ENCODE assay signal across 15 cellular contexts in genomic region chr13:98785968-98786367, GRCh38. TPM values are rescaled to one million over a fixed set of nuclear protein-coding genes. Genes with fewer than 3 reads are reported as not detected.
DNase-seq lines count a peak whose midpoint lies in the region; ATAC-seq and TF ChIP-seq lines count a peak whose summit lies in the region.
"Had no signal": no experiment of that assay in that cellular context is flagged by ENCODE, and none has a peak within 500 bp of the region (broad histone marks: within the 10 kb centered on the region; RNA-seq: fewer than 3 reads in every experiment).

No MANE protein-coding gene starts in this region.

- no peaks in the 10 kb centered on the region for H3K27me3 ChIP-seq in right lobe of liver
- H3K27me3 ChIP-seq: BLaER1 treated with 17β-estradiol and CSF1 and Interleukin-3, amounts not matched to agents 10 nM and 100 nM had no signal

- no peaks in the 10 kb centered on the region for H3K36me3 ChIP-seq in right lobe of liver
- H3K36me3 ChIP-seq: BLaER1 treated with 17β-estradiol and CSF1 and Interleukin-3, amounts not matched to agents 10 nM and 100 nM had no signal

- H3K4me3 ChIP-seq in right lobe of liver, result no peak overlapping the region
- H3K4me3 ChIP-seq: BLaER1 treated with 17β-estradiol and CSF1 and Interleukin-3, amounts not matched to agents 10 nM and 100 nM; GM23248 had no signal

- 42% methylated on average over 6 of the region's 6 CpGs for WGBS in right lobe of liver (ENCODE audit: insufficient coverage, low coverage, low lambda C conversion rate, missing lambda C conversion rate)

- DNase-seq in DMS79 treated with DMSO at 0.1 percent for 48 hours (lab: John Stamatoyannopoulos, UW) (peak; percentile 95), kidney tubule cell (ENCODE audit: low spot score) (peak; percentile 36), right lobe of liver (no peak), sciatic nerve (ENCODE audit: low spot score) (no peak), NCI-H524 (lab: John Stamatoyannopoulos, UW) (no peak), DMS53 (lab: John Stamatoyannopoulos, UW) (no peak)
- DNase-seq: ACHN; Calu3; CD4-positive, CD25-positive, alpha-beta regulatory T cell; GF-D8; GM23248; H7 had no signal

- TF ChIP-seq POLR2A in right lobe of liver (IDR thresholded peaks at IDR 0.05), result no peak

- no peaks in the 10 kb centered on the region for H3K9me3 ChIP-seq in right lobe of liver

- ATAC-seq in right lobe of liver (peak; percentile 82 to 85 (median 84)), sciatic nerve (peak; percentile 31), HG03432 (IDR thresholded peaks at IDR 0.05; ENCODE audit: unreplicated experiment) (no peak)

- H3K4me1 ChIP-seq in right lobe of liver, result peaks cover 0 to 13% (median 6%) of the 10 kb centered on the region in 4 donors

- intact Hi-C loops in right lobe of liver (cut with DNase I), result no loop called here
- intact Hi-C loops in sciatic nerve (cut with DNase I), result no loop called here

- TF ChIP-seq CTCF in right lobe of liver (IDR thresholded peaks at IDR 0.05), result no peak

- H3K27ac ChIP-seq in right lobe of liver, result peak overlapping the region in 1 of 3 donors; percentile 37
- H3K27ac ChIP-seq: GM23248 had no signal

RNA-seq across cellular contexts. Expression of gene SLC15A1, which starts 33.5 kb away (rescaled TPM):
- total RNA-seq in right lobe of liver (10 to 100 TPM; 13.5 to 26.8 (median 17.3) TPM), sciatic nerve (0.22 TPM)
- total RNA-seq: A172; CD4-positive, CD25-positive, alpha-beta regulatory T cell; GM23248 had no signal

Comparison
In these comparisons a context has a peak if more than half of its experiments do, and no peak if none do; other contexts are left out.
1. DNase-seq: peak in DMS79 treated with DMSO at 0.1 percent for 48 hours (single experiment) and kidney tubule cell (single experiment); none in right lobe of liver (0 of 3), sciatic nerve (single experiment), NCI-H524 (0 of 2) and DMS53 (single experiment).
2. RNA of gene SLC15A1, which starts 33.5 kb away (total RNA-seq): 13.5 to 26.8 TPM in right lobe of liver; 0.22 TPM in sciatic nerve (single experiment); every median in the first group is over 10 times any median in the second.